Comparison of ENCODE assay signal across 2 cellular contexts in the genomic region with DNA sequence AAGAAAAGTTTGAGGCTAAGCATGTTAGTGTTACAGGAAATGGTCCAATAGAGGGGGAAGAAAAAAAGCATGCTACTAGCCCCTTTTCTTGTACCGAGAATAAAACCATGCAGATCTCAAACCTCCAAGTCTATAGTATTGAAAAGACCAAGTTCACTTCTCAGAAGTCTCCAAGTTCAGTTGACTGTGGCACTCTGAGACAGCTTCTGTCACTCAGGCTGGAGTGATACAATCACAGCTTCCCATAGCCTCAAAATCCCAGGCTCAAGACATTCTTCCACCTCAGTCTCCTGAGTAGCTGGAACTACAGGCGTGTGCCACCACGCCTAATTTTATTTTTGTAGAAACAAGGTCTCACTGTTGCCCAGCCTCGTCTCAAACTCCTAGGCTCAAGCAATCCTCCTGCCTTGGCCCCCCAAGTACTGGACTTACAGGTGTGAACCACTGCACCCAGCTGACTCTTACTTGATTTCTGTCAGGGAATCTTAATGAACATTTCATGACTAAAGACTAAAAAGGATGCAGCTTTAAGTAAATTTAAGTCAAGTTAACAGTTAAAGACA.
TF ChIP-seq lines count a peak whose summit lies in the region.

No MANE protein-coding gene starts in this region.

TF ChIP-seq in SK-N-SH treated with all-trans-retinoic acid at 6 μM for 48 hours, 23 proteins besides CTCF, POLR2A, EP300 and RAD21:
- no peak for TF ChIP-seq CSDC2 (CRISPR knock-in tag; IDR thresholded peaks at IDR 0.05)
- no peak for TF ChIP-seq TSHZ2 (CRISPR knock-in tag; IDR thresholded peaks at IDR 0.05)
- no peak for TF ChIP-seq ISL1 (CRISPR knock-in tag; IDR thresholded peaks at IDR 0.05)
- no peak for TF ChIP-seq ZNF70 (CRISPR knock-in tag; IDR thresholded peaks at IDR 0.05)
- TF ChIP-seq RARB (CRISPR knock-in tag; IDR thresholded peaks at IDR 0.05) = no peak
- no peak for TF ChIP-seq ZNF565 (CRISPR knock-in tag; conservative IDR thresholded peaks at IDR 0.05; ENCODE audit: low read depth)
- no peak for TF ChIP-seq TCF4 (CRISPR knock-in tag; IDR thresholded peaks at IDR 0.05; ENCODE audit: borderline replicate concordance)

TF ChIP-seq in SK-N-SH, 30 proteins besides CTCF, POLR2A, EP300 and RAD21:
- TF ChIP-seq, protein P1, sequence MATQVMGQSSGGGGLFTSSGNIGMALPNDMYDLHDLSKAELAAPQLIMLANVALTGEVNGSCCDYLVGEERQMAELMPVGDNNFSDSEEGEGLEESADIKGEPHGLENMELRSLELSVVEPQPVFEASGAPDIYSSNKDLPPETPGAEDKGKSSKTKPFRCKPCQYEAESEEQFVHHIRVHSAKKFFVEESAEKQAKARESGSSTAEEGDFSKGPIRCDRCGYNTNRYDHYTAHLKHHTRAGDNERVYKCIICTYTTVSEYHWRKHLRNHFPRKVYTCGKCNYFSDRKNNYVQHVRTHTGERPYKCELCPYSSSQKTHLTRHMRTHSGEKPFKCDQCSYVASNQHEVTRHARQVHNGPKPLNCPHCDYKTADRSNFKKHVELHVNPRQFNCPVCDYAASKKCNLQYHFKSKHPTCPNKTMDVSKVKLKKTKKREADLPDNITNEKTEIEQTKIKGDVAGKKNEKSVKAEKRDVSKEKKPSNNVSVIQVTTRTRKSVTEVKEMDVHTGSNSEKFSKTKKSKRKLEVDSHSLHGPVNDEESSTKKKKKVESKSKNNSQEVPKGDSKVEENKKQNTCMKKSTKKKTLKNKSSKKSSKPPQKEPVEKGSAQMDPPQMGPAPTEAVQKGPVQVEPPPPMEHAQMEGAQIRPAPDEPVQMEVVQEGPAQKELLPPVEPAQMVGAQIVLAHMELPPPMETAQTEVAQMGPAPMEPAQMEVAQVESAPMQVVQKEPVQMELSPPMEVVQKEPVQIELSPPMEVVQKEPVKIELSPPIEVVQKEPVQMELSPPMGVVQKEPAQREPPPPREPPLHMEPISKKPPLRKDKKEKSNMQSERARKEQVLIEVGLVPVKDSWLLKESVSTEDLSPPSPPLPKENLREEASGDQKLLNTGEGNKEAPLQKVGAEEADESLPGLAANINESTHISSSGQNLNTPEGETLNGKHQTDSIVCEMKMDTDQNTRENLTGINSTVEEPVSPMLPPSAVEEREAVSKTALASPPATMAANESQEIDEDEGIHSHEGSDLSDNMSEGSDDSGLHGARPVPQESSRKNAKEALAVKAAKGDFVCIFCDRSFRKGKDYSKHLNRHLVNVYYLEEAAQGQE (IDR thresholded peaks at IDR 0.05; ENCODE audit: low read depth, low read length) = no peak
